ENCODE assay signal across 14 cellular contexts in genomic region chr5:15938961-15939360, GRCh38.
DNase-seq lines count a peak whose midpoint lies in the region; ATAC-seq and TF ChIP-seq lines count a peak whose summit lies in the region.
"Had no signal": no experiment of that assay in that cellular context is flagged by ENCODE, and none has a peak within 500 bp of the region (broad histone marks: within the 10 kb centered on the region; RNA-seq: fewer than 3 reads in every experiment).

No MANE protein-coding gene starts in this region.

- H3K4me2 ChIP-seq in IMR-90 (ENCODE audit: low read depth, low read length) (peak overlapping the region; percentile 25; the same call in 1 of the 2 replicates), mammary epithelial cell (ENCODE audit: insufficient read depth, low read depth, low read length) (no peak overlapping the region)

- in situ Hi-C loops in IMR-90 (cut with MboI; ENCODE audit: low sequenced_read_pairs), result no loop called here
- in situ Hi-C loops in mammary epithelial cell (cut with MboI; ENCODE audit: low sequenced_read_pairs in 2 of 2), result no loop called here
- in situ Hi-C loops in GM13976 (cut with MboI; ENCODE audit: low sequenced_read_pairs, unreplicated experiment), result no loop called here

- TF ChIP-seq POLR2A in IMR-90 (IDR thresholded peaks at IDR 0.05; ENCODE audit: low read depth, low read length), result no peak

- H3K4ac ChIP-seq in IMR-90 (ENCODE audit: low read depth, low read length), result peak overlapping the region; percentile 64

- POLR2A ChIA-PET in IMR-90 (lab: Charles Lee; ENCODE audit: unreplicated experiment), result interaction anchor here (0.5 kb wide), 1 partner anchor 10 kb away, joined by 3 read pairs; no protein-coding TSS in a partner anchor

- TF ChIP-seq RAD21 in IMR-90 (IDR thresholded peaks at IDR 0.05; ENCODE audit: low read length), result peak; percentile 15; the same call in 1 of the 2 replicates

- H3K4me1 ChIP-seq in IMR-90 (ENCODE audit: control insufficient read depth, insufficient read depth, low read length), result peaks cover 20% of the 10 kb centered on the region
- no peaks in the 10 kb centered on the region for H3K4me1 ChIP-seq in mammary epithelial cell (ENCODE audit: insufficient read depth, low read length)
- H3K4me1 ChIP-seq: parathyroid adenoma had no signal

- peak overlapping the region; percentile 57 for H2AK9ac ChIP-seq in IMR-90 (replicated peaks; ENCODE audit: low read depth, low read length, poor library complexity)

- H2AFZ ChIP-seq in IMR-90 (replicated peaks; ENCODE audit: low read length, poor library complexity) (peak overlapping the region; percentile 50), mammary epithelial cell (ENCODE audit: low read depth, low read length) (no peak overlapping the region)
- H2AFZ ChIP-seq: parathyroid adenoma had no signal

- H4K5ac ChIP-seq in IMR-90 (ENCODE audit: low read depth, low read length), result peak overlapping the region; percentile 25; the same call in 1 of the 2 replicates

- BruUV-seq in IMR-90 (replicated peaks; lab: Mats Ljungman, UMichigan) (no TSS peak), mammary epithelial cell (replicated peaks; lab: Mats Ljungman, UMichigan) (no TSS peak)

- H3K23ac ChIP-seq in IMR-90 (ENCODE audit: low read depth, low read length), result no peak overlapping the region

- H3K27me3 Mint-ChIP-seq in activated naive CD4-positive, alpha-beta T cell treated with anti-CD3 and anti-CD28 coated beads, Interleukin-2, amount 10 ng/mL, durations not matched to agents 7 days and 5 days, result no peaks in the 10 kb centered on the region
- H3K27me3 Mint-ChIP-seq: activated B cell treated with CpG ODN at 0.5 μM for 24 hours had no signal

- no peak overlapping the region for H3K4me3 Mint-ChIP-seq in activated naive CD4-positive, alpha-beta T cell treated with anti-CD3 and anti-CD28 coated beads, Interleukin-2, amount 10 ng/mL, durations not matched to agents 7 days and 5 days
- H3K4me3 Mint-ChIP-seq: activated B cell treated with CpG ODN at 0.5 μM for 24 hours had no signal

- H3K79me2 ChIP-seq in mammary epithelial cell (ENCODE audit: insufficient read depth, low read length), result no peaks in the 10 kb centered on the region
- H3K79me2 ChIP-seq: parathyroid adenoma had no signal

- H3K18ac ChIP-seq in IMR-90 (ENCODE audit: low read depth, low read length), result peak overlapping the region; percentile 63; the same call in 1 of the 2 replicates

- H2BK120ac ChIP-seq in IMR-90 (ENCODE audit: low read depth, low read length), result peak overlapping the region; percentile 67

- H3K9me3 Mint-ChIP-seq in activated naive CD4-positive, alpha-beta T cell treated with anti-CD3 and anti-CD28 coated beads, Interleukin-2, amount 10 ng/mL, durations not matched to agents 7 days and 5 days, result peaks cover 7% of the 10 kb centered on the region

- ATAC-seq in IMR-90 (ENCODE audit: low read depth), result peak; percentile 83
- ATAC-seq: esophagus mucosa had no signal

- H3K79me1 ChIP-seq in IMR-90 (ENCODE audit: low read depth in 1 of 2, low read length in 2 of 2), result no peaks in the 10 kb centered on the region

- H3K36me3 Mint-ChIP-seq in activated naive CD4-positive, alpha-beta T cell treated with anti-CD3 and anti-CD28 coated beads, Interleukin-2, amount 10 ng/mL, durations not matched to agents 7 days and 5 days, result no peaks in the 10 kb centered on the region

- H3K9ac ChIP-seq in IMR-90 (ENCODE audit: low read depth, low read length), result no peak overlapping the region
- H3K9ac ChIP-seq in mammary epithelial cell (ENCODE audit: insufficient read depth, low read length), result no peak overlapping the region
- H3K9ac ChIP-seq: parathyroid adenoma had no signal

- peak overlapping the region; percentile 45 for H3K14ac ChIP-seq in IMR-90 (replicated peaks; ENCODE audit: low read depth, low read length)

- TF ChIP-seq CTCF in IMR-90 (conservative IDR thresholded peaks at IDR 0.05; ENCODE audit: low read depth, low read length) (no peak), mammary epithelial cell (conservative IDR thresholded peaks at IDR 0.05 in 1 of 2, IDR thresholded peaks at IDR 0.05 in 1 of 2; ENCODE audit: extremely low read depth in 1 of 2, insufficient read depth in 1 of 2, low read depth in 1 of 2, low read length in 2 of 2) (no peak), GM13976 (IDR thresholded peaks at IDR 0.05; ENCODE audit: borderline replicate concordance, control extremely low read depth, extremely low read depth, insufficient read depth, missing control alignments) (no peak)

- H2BK5ac ChIP-seq in IMR-90 (ENCODE audit: low read depth, low read length, poor library complexity, severe bottlenecking), result peak overlapping the region; percentile 78

- CTCF ChIA-PET in IMR-90 (lab: Yijun Ruan, JAX), result interaction anchor here (1.1 kb wide), 1 partner anchor 105 kb away, joined by 3 read pairs; no protein-coding TSS in a partner anchor
- CTCF ChIA-PET in mammary epithelial cell (lab: Charles Lee; ENCODE audit: low non-redundant PET), result no interaction called here
- CTCF ChIA-PET in activated naive CD4-positive, alpha-beta T cell treated with anti-CD3 and anti-CD28 coated beads, Interleukin-2, amount 10 ng/mL, durations not matched to agents 7 days and 5 days (lab: Charles Lee), result no interaction called here

- intact Hi-C loops in IMR-90 (cut with micrococcal nuclease), result no loop called here
- intact Hi-C loops in mammary epithelial cell (cut with micrococcal nuclease), result no loop called here

- H3K4me3 ChIP-seq in IMR-90 (ENCODE audit: insufficient read depth, low read depth, low read length) (no peak overlapping the region), mammary epithelial cell (replicated peaks in 1 of 3; ENCODE audit: insufficient read depth in 1 of 3, low read depth in 2 of 3, low read length in 3 of 3) (no peak overlapping the region)

- peak overlapping the region; percentile 55; the same call in 1 of the 2 replicates for H3K27ac ChIP-seq in IMR-90 (ENCODE audit: insufficient read depth, low read length)
- no peak overlapping the region for H3K27ac ChIP-seq in mammary epithelial cell (ENCODE audit: insufficient read depth, low read depth, low read length)
- H3K27ac ChIP-seq: parathyroid adenoma had no signal

- H3K36me3 ChIP-seq in IMR-90 (ENCODE audit: control insufficient read depth, insufficient read depth, low read length), result peaks cover 8% of the 10 kb centered on the region
- H3K36me3 ChIP-seq in mammary epithelial cell (ENCODE audit: insufficient read depth, low read length), result no peaks in the 10 kb centered on the region

- H2AK5ac ChIP-seq in IMR-90 (ENCODE audit: low read depth, low read length), result peak overlapping the region; percentile 57; the same call in 1 of the 2 replicates

- H3K27me3 ChIP-seq in IMR-90 (ENCODE audit: control insufficient read depth, insufficient read depth, low read length) (no peaks in the 10 kb centered on the region), mammary epithelial cell (ENCODE audit: insufficient read depth, low read length) (no peaks in the 10 kb centered on the region)

- dilution Hi-C loops in IMR-90 (cut with HindIII; ENCODE audit: low sequenced_read_pairs, unreplicated experiment) (no loop called here), mammary epithelial cell (cut with HindIII; ENCODE audit: low sequenced_read_pairs) (no loop called here)

- H3K56ac ChIP-seq in IMR-90 (ENCODE audit: extremely low read depth, insufficient read depth, low read length), result peak overlapping the region; percentile 5; the same call in 1 of the 2 replicates

- H2BK20ac ChIP-seq in IMR-90 (ENCODE audit: low read depth, low read length), result peak overlapping the region; percentile 60

- H3K4me1 Mint-ChIP-seq in activated naive CD4-positive, alpha-beta T cell treated with anti-CD3 and anti-CD28 coated beads, Interleukin-2, amount 10 ng/mL, durations not matched to agents 7 days and 5 days, result no peaks in the 10 kb centered on the region
- H3K4me1 Mint-ChIP-seq: activated B cell treated with CpG ODN at 0.5 μM for 24 hours had no signal

- peaks cover 3% of the 10 kb centered on the region for H3K9me1 ChIP-seq in IMR-90 (ENCODE audit: insufficient read depth, low read length)

- peak overlapping the region; percentile 78; the same call in 2 of the 3 replicates for H2BK15ac ChIP-seq in IMR-90 (ENCODE audit: low read depth, low read length)

- H4K8ac ChIP-seq in IMR-90 (ENCODE audit: low read depth in 2 of 2, low read length in 2 of 2), result peak overlapping the region; percentile 67 to 68

- WGBS in IMR-90 (ENCODE audit: extremely low coverage in 2 of 2, insufficient read length in 1 of 2), 2 experiments, result no CpG with 5 or more reads among the region's 1 CpG
- 20% methylated on average over 1 of the region's 1 CpG for WGBS in mammary epithelial cell (ENCODE audit: low coverage, missing lambda C conversion rate)

- peak; percentile 89 for DNase-seq in AG08396 (ENCODE audit: low spot score)
- peak; percentile 93 for DNase-seq in IMR-90
- peak; percentile 33 for DNase-seq in mammary epithelial cell
- peak; percentile 95 for DNase-seq in iris pigment epithelial cell (ENCODE audit: low read depth)
- no peak for DNase-seq in NCI-H526 (lab: John Stamatoyannopoulos, UW)
- DNase-seq in GM13976 (ENCODE audit: low spot score), result no peak
- no peak for DNase-seq in activated naive CD4-positive, alpha-beta T cell treated with anti-CD3 and anti-CD28 coated beads, Interleukin-2, amount 10 ng/mL, durations not matched to agents 7 days and 5 days
- DNase-seq in NCI-H748 (lab: John Stamatoyannopoulos, UW; ENCODE audit: unreplicated experiment), result no peak
- DNase-seq: activated B cell treated with CpG ODN at 0.5 μM for 24 hours; activated naive CD4-positive, alpha-beta T cell treated with Interleukin-2 at 50 U/mL for 16 hours; AML-193; NCI-H1048 had no signal

- H4K20me1 ChIP-seq in IMR-90 (ENCODE audit: insufficient read depth, low read length) (no peaks in the 10 kb centered on the region), mammary epithelial cell (ENCODE audit: insufficient read depth, low read length) (no peaks in the 10 kb centered on the region)

- H3K9me3 ChIP-seq in IMR-90 (ENCODE audit: control insufficient read depth, insufficient read depth, low read length) (no peaks in the 10 kb centered on the region), mammary epithelial cell (replicated peaks; ENCODE audit: insufficient read depth, low read length) (peaks cover 22% of the 10 kb centered on the region)

- no peak overlapping the region for H3K27ac Mint-ChIP-seq in activated naive CD4-positive, alpha-beta T cell treated with anti-CD3 and anti-CD28 coated beads, Interleukin-2, amount 10 ng/mL, durations not matched to agents 7 days and 5 days
- H3K27ac Mint-ChIP-seq: activated B cell treated with CpG ODN at 0.5 μM for 24 hours had no signal

- peak overlapping the region; percentile 57 for H4K91ac ChIP-seq in IMR-90 (ENCODE audit: insufficient read depth, low read depth, low read length)

TF ChIP-seq in IMR-90, 13 proteins besides CTCF, POLR2A, EP300 and RAD21 (continues in another document):
- peak; percentile 32; the same call in 1 of the 2 replicates for TF ChIP-seq CEBPB (IDR thresholded peaks at IDR 0.05; ENCODE audit: low read depth, low read length)
- TF ChIP-seq BHLHE40 (IDR thresholded peaks at IDR 0.05; ENCODE audit: low read depth, low read length), result peak; percentile 17; the same call in 1 of the 2 replicates
- TF ChIP-seq FOS (IDR thresholded peaks at IDR 0.05; ENCODE audit: low read depth, low read length), result peak; percentile 27; the same call in 1 of the 2 replicates

Comparison
In these comparisons a context has a peak if more than half of its experiments do, and no peak if none do; other contexts are left out.
1. DNase-seq: peak in AG08396 (single experiment), IMR-90 (single experiment), mammary epithelial cell (single experiment) and iris pigment epithelial cell (single experiment); none in NCI-H526 (0 of 2), GM13976 (single experiment), activated naive CD4-positive, alpha-beta T cell treated with anti-CD3 and anti-CD28 coated beads, Interleukin-2, amount 10 ng/mL, durations not matched to agents 7 days and 5 days (single experiment) and NCI-H748 (single experiment).